ENCODE assay signal across 14 cellular contexts in the genomic region with DNA sequence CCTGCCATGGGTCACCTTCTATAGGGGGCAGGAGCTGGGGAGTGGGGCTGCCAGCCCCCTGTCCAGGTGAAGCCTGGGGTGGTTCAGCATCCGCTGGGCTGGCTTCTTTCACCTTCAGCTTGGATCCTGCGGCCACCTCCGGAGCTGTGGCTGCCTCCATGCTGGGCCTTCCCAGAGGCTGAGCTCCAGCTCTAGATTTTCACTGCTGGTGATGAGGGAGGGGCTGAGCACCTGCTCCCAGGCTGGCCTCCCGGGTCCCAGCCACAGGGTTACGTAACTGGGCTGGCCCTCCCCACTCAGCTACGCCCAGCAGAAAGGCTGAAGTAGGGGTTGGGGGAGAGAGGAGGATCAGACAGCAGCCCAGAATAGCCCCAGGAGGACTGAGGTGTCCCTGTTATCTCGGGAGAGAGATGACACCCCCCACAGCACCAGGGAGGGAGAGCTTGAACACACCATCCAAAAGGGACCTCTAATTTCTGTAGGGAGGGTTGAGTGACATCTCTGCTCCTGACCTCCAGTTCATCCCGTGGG. TPM values are rescaled to one million over a fixed set of nuclear protein-coding genes. Genes with fewer than 3 reads are reported as not detected.
DNase-seq lines count a peak whose midpoint lies in the region; ATAC-seq and TF ChIP-seq lines count a peak whose summit lies in the region.
"Had no signal": no experiment of that assay in that cellular context is flagged by ENCODE, and none has a peak within 500 bp of the region (broad histone marks: within the 10 kb centered on the region; RNA-seq: fewer than 3 reads in every experiment).

TSS of gene MYBPHL (minus strand) at position 180 of the 531 bp plus-strand sequence. CDS start at position 160, 20 bp downstream.

- no peaks in the 10 kb centered on the region for H3K36me3 ChIP-seq in mesendoderm (ENCODE audit: control insufficient read depth, insufficient read depth, low read length)
- H3K36me3 ChIP-seq in upper lobe of right lung = peaks cover 7% of the 10 kb centered on the region
- H3K36me3 ChIP-seq in HAP-1 (replicated peaks) = 0 out of 2 replicates have a peak, but pooled peaks cover 5% of the 10 kb centered on the region

- no peak within 1 kb of the TSS for H3K9ac ChIP-seq in mesendoderm (ENCODE audit: low read length)
- H3K9ac ChIP-seq: GM23248 had no signal

- no peak within 1 kb of the TSS for H3K4me3 ChIP-seq in mesendoderm (ENCODE audit: low read length)
- H3K4me3 ChIP-seq in upper lobe of right lung = no peak within 1 kb of the TSS
- H3K4me3 ChIP-seq in HAP-1 = no peak within 1 kb of the TSS
- H3K4me3 ChIP-seq: GM23248 had no signal

- DNase-seq in SIG-M5 treated with dmso at 0.1 percent for 504 hours (lab: John Stamatoyannopoulos, UW; ENCODE audit: unreplicated experiment) (peak; percentile 18), SIG-M5 (lab: John Stamatoyannopoulos, UW) (no peak), caudate nucleus (lab: John Stamatoyannopoulos, UW) (peak in 3 of 61 donors; percentile 19 to 50 (median 28)), mesendoderm (no peak), upper lobe of right lung (peak; percentile 75), NCI-H2029 (lab: John Stamatoyannopoulos, UW) (no peak), HAP-1 (ENCODE audit: low spot score in 2 of 2) (no peak)
- DNase-seq: GM23248; NK-92 treated with Interleukin-12 subunit alpha and Interleukin-12 subunit beta, amount 100 ng/mL, for 24 hours; stimulated activated CD4-positive, alpha-beta T cell treated with anti-CD3 and anti-CD28 coated beads, Interleukin-15, amount 100 ng/mL, for 24 hours; T1000 had no signal

- no peak within 1 kb of the TSS for H2BK120ac ChIP-seq in mesendoderm (ENCODE audit: low read depth, low read length)

- H3K4me1 ChIP-seq in mesendoderm (ENCODE audit: control insufficient read depth, low read depth, low read length) = peaks cover 7% of the 10 kb centered on the region
- H3K4me1 ChIP-seq in upper lobe of right lung = peaks cover 26% of the 10 kb centered on the region
- H3K4me1 ChIP-seq in HAP-1 = peaks cover 12% of the 10 kb centered on the region

- H3K56ac ChIP-seq in mesendoderm (ENCODE audit: low read length) = no peak within 1 kb of the TSS

- no peak within 1 kb of the TSS for H3K4me2 ChIP-seq in mesendoderm (ENCODE audit: low read length)

- WGBS in mesendoderm (ENCODE audit: extremely low coverage, insufficient coverage, low lambda C conversion rate) = no CpG with 5 or more reads among the region's 8 CpGs

- H3K4ac ChIP-seq in mesendoderm (ENCODE audit: low read depth, low read length) = no peak within 1 kb of the TSS

- H3K18ac ChIP-seq in mesendoderm (ENCODE audit: low read length) = no peak within 1 kb of the TSS

- no peak within 1 kb of the TSS for H2AK5ac ChIP-seq in mesendoderm (ENCODE audit: low read length)

- no peak within 1 kb of the TSS for H4K5ac ChIP-seq in mesendoderm (ENCODE audit: low read length)

- peak within 1 kb of the TSS; percentile 66 for H3K23ac ChIP-seq in mesendoderm (ENCODE audit: low read length)

- no peaks in the 10 kb centered on the region for H3K79me2 ChIP-seq in mesendoderm (ENCODE audit: control insufficient read depth, insufficient read depth, low read length)

- ATAC-seq in upper lobe of right lung (peak; percentile 62), HG02763 (IDR thresholded peaks at IDR 0.05; ENCODE audit: unreplicated experiment) (no peak)

- H3K79me1 ChIP-seq in mesendoderm (ENCODE audit: low read length) = no peaks in the 10 kb centered on the region

- no peak for TF ChIP-seq CTCF in upper lobe of right lung (IDR thresholded peaks at IDR 0.05)

- H3K27ac ChIP-seq in caudate nucleus (ENCODE audit: low read depth, low read length) (peak within 1 kb of the TSS; percentile 98), mesendoderm (ENCODE audit: low read depth, low read length) (peak within 1 kb of the TSS; percentile 18), upper lobe of right lung (peak within 1 kb of the TSS; percentile 65)
- H3K27ac ChIP-seq: GM23248 had no signal

- H2BK5ac ChIP-seq in mesendoderm (ENCODE audit: low read length) = no peak within 1 kb of the TSS

- no peaks in the 10 kb centered on the region for H3K9me3 ChIP-seq in upper lobe of right lung
- H3K9me3 ChIP-seq in HAP-1 = no peaks in the 10 kb centered on the region

- no peak within 1 kb of the TSS for H4K8ac ChIP-seq in mesendoderm (ENCODE audit: low read depth, low read length)

- H3K27me3 ChIP-seq in mesendoderm (ENCODE audit: insufficient read depth, low read length, poor library complexity) = no peaks in the 10 kb centered on the region
- no peaks in the 10 kb centered on the region for H3K27me3 ChIP-seq in upper lobe of right lung
- H3K27me3 ChIP-seq in HAP-1 (ENCODE audit: low read depth) = no peaks in the 10 kb centered on the region

- intact Hi-C loops in upper lobe of right lung (cut with DNase I) = no loop called here

- in situ Hi-C loops in HAP-1 (cut with MboI; ENCODE audit: low sequenced_read_pairs) = no loop called here

- H2BK15ac ChIP-seq in mesendoderm (replicated peaks; ENCODE audit: low read depth) = no peak within 1 kb of the TSS

RNA-seq across cellular contexts. Expression of gene MYBPHL, which starts in this region (rescaled TPM):
- polyA plus RNA-seq in mesendoderm (2013, experiment 1 of 2) = 0.17 TPM
- 0.21 TPM for polyA plus RNA-seq in mesendoderm (2013, experiment 2 of 2)
- total RNA-seq in upper lobe of right lung = 3.6 TPM
- total RNA-seq: G401; GM23248; naive thymus-derived CD8-positive, alpha-beta T cell had no signal
- polyA plus RNA-seq: GM23248; naive thymus-derived CD8-positive, alpha-beta T cell had no signal

Comparison
In these comparisons a context has a peak if more than half of its experiments do, and no peak if none do; other contexts are left out.
1. DNase-seq: peak in SIG-M5 treated with dmso at 0.1 percent for 504 hours (single experiment) and upper lobe of right lung (single experiment); none in SIG-M5 (single experiment), mesendoderm (single experiment), NCI-H2029 (single experiment) and HAP-1 (0 of 2).
2. H3K27ac ChIP-seq: peak in every context shown above with its lines; median percentile 98 in caudate nucleus; 65 in upper lobe of right lung; 18 in mesendoderm.